ENCODE assay signal across 21 cellular contexts in genomic region chr18:47422524-47422923, GRCh38.
DNase-seq lines count a peak whose midpoint lies in the region; ATAC-seq lines count a peak whose summit lies in the region.
"Had no signal": no experiment of that assay in that cellular context is flagged by ENCODE, and none has a peak within 500 bp of the region (broad histone marks: within the 10 kb centered on the region; RNA-seq: fewer than 3 reads in every experiment).

No MANE protein-coding gene starts in this region.

- DNase-seq in AG08396 (ENCODE audit: low spot score) (peak; percentile 62), ELF-1 (ENCODE audit: low read depth, low spot score) (peak; percentile 56), MV-4-11 (lab: John Stamatoyannopoulos, UW) (peak; percentile 2), hepatic stellate cell (ENCODE audit: low spot score) (peak; percentile 62), NCI-H345 (lab: John Stamatoyannopoulos, UW) (no peak), dermis blood vessel endothelial cell (no peak), NCI-H2196 (lab: John Stamatoyannopoulos, UW; ENCODE audit: unreplicated experiment) (no peak)
- DNase-seq: activated CD4-positive, alpha-beta T cell treated with anti-CD3 and anti-CD28 coated beads for 4 hours; activated CD8-positive, alpha-beta memory T cell treated with anti-CD3 and anti-CD28 coated beads, Interleukin-2, amount 10 ng/mL, durations not matched to agents 7 days and 5 days; activated naive CD8-positive, alpha-beta T cell treated with anti-CD3 and anti-CD28 coated beads, Interleukin-2, amount 10 ng/mL, durations not matched to agents 7 days and 5 days; CD8-positive, alpha-beta memory T cell; DND-41; effector CD8-positive, alpha-beta T cell; esophagus squamous epithelium; left ventricle myocardium superior; NCI-H1092; NCI-H2081 treated with DMSO at 0.1 percent for 48 hours; NCI-H526; stimulated activated naive CD8-positive, alpha-beta T cell treated with anti-CD3 and anti-CD28 coated beads, Interleukin-15, Interleukin-2, amounts not matched to agents 100 U/mL and 50 U/mL, for 24 hours had no signal

- no peak for ATAC-seq in activated CD4-positive, CD25-positive, alpha-beta regulatory T cell treated with anti-CD3 and anti-CD28 coated beads, Interleukin-2, amount 50 U/mL, for 24 hours
- ATAC-seq: activated CD8-positive, alpha-beta memory T cell treated with anti-CD3 and anti-CD28 coated beads, Interleukin-2, amount 10 ng/mL, durations not matched to agents 7 days and 5 days; activated T-helper 17 cell treated with anti-CD3 and anti-CD28 coated beads, Interleukin-2, amount 50 U/mL, for 72 hours; left ventricle myocardium superior; stimulated activated naive CD8-positive, alpha-beta T cell treated with anti-CD3 and anti-CD28 coated beads, Interleukin-15, Interleukin-2, amounts not matched to agents 100 U/mL and 50 U/mL, for 24 hours had no signal

Comparison
In these comparisons a context has a peak if more than half of its experiments do, and no peak if none do; other contexts are left out.
1. DNase-seq: peak in AG08396 (single experiment), ELF-1 (single experiment), MV-4-11 (single experiment) and hepatic stellate cell (single experiment); none in NCI-H345 (single experiment), dermis blood vessel endothelial cell (single experiment) and NCI-H2196 (single experiment).